In genomic region chr6:44704240-44705150, GRCh38 we compare ENCODE assay signal across 15 cellular contexts.
DNase-seq lines count a peak whose midpoint lies in the region; ATAC-seq and TF ChIP-seq lines count a peak whose summit lies in the region.
"Had no signal": no experiment of that assay in that cellular context is flagged by ENCODE, and none has a peak within 500 bp of the region (broad histone marks: within the 10 kb centered on the region; RNA-seq: fewer than 3 reads in every experiment).

No MANE protein-coding gene starts in this region.

- DNase-seq in GM06990 (ENCODE audit: extremely low read depth, insufficient read length) (peak; percentile 50), RPMI7951 (ENCODE audit: low read depth) (peak; percentile 66), esophagus muscularis mucosa (ENCODE audit: extremely low spot score) (peak; percentile 37), NCI-H510A treated with DMSO at 0.1 percent for 48 hours (lab: John Stamatoyannopoulos, UW) (no peak), D341Med (ENCODE audit: low spot score) (no peak), kidney glomerular epithelial cell (lab: John Stamatoyannopoulos, UW) (no peak), stomach (no peak)
- DNase-seq: aorta; effector CD8-positive, alpha-beta T cell; glutamatergic neuron; NCI-H1930; posterior cingulate gyrus had no signal

- TF ChIP-seq CTCF in GM06990 (IDR thresholded peaks at IDR 0.05; ENCODE audit: insufficient read depth, low read length, poor library complexity, severe bottlenecking) (no peak), esophagus muscularis mucosa (IDR thresholded peaks at IDR 0.05) (no peak), stomach (IDR thresholded peaks at IDR 0.05) (no peak)

- H3K27me3 ChIP-seq in GM06990 (replicated peaks; ENCODE audit: control insufficient read depth, insufficient read depth, low read length), result no peaks in the 10 kb centered on the region
- H3K27me3 ChIP-seq in esophagus muscularis mucosa, result no peaks in the 10 kb centered on the region
- peaks cover 0 to 5% (median 0%) of the 10 kb centered on the region in 3 donors for H3K27me3 ChIP-seq in stomach

- intact Hi-C loops in esophagus muscularis mucosa (cut with DNase I), result no loop called here
- intact Hi-C loops in stomach (cut with DNase I; ENCODE audit: low total_unique reads), result no loop called here

- TF ChIP-seq EP300 in esophagus muscularis mucosa (IDR thresholded peaks at IDR 0.05) (no peak), stomach (IDR thresholded peaks at IDR 0.05) (no peak)

- ATAC-seq in GM21529 (IDR thresholded peaks at IDR 0.05; ENCODE audit: unreplicated experiment), result peak; percentile 79
- ATAC-seq: Panc1 had no signal

- no peaks in the 10 kb centered on the region for H3K36me3 ChIP-seq in GM06990 (ENCODE audit: control insufficient read depth, insufficient read depth, low read length)
- no peaks in the 10 kb centered on the region for H3K36me3 ChIP-seq in esophagus muscularis mucosa
- no peaks in the 10 kb centered on the region for H3K36me3 ChIP-seq in stomach

- TF ChIP-seq POLR2A in esophagus muscularis mucosa (IDR thresholded peaks at IDR 0.05; ENCODE audit: low read depth), result no peak
- TF ChIP-seq POLR2A in stomach (IDR thresholded peaks at IDR 0.05), result no peak

- H3K4me1 ChIP-seq in esophagus muscularis mucosa (no peaks in the 10 kb centered on the region), stomach (no peaks in the 10 kb centered on the region)

- no peaks in the 10 kb centered on the region for H3K9me3 ChIP-seq in esophagus muscularis mucosa
- H3K9me3 ChIP-seq in stomach, result no peaks in the 10 kb centered on the region

- H3K4me3 ChIP-seq in GM06990 (replicated peaks; ENCODE audit: low read depth, low read length), result no peak overlapping the region
- H3K4me3 ChIP-seq in esophagus muscularis mucosa, result no peak overlapping the region
- H3K4me3 ChIP-seq in stomach, result no peak overlapping the region
- H3K4me3 ChIP-seq: lung had no signal

- H3K27ac ChIP-seq in esophagus muscularis mucosa (replicated peaks in 1 of 4), result no peak overlapping the region
- no peak overlapping the region for H3K27ac ChIP-seq in stomach

- WGBS in esophagus muscularis mucosa, result 97% methylated on average over 15 of the region's 15 CpGs
- 77 to 88% (median 83%) methylated on average over 15 of the region's 15 CpGs for WGBS in stomach, 5 donors

Comparison
In these comparisons a context has a peak if more than half of its experiments do, and no peak if none do; other contexts are left out.
1. DNase-seq: peak in GM06990 (single experiment), RPMI7951 (single experiment) and esophagus muscularis mucosa (single experiment); none in NCI-H510A treated with DMSO at 0.1 percent for 48 hours (single experiment), D341Med (single experiment), kidney glomerular epithelial cell (single experiment) and stomach (single experiment).